8 cellular contexts compared by ENCODE assay signal in the genomic region with DNA sequence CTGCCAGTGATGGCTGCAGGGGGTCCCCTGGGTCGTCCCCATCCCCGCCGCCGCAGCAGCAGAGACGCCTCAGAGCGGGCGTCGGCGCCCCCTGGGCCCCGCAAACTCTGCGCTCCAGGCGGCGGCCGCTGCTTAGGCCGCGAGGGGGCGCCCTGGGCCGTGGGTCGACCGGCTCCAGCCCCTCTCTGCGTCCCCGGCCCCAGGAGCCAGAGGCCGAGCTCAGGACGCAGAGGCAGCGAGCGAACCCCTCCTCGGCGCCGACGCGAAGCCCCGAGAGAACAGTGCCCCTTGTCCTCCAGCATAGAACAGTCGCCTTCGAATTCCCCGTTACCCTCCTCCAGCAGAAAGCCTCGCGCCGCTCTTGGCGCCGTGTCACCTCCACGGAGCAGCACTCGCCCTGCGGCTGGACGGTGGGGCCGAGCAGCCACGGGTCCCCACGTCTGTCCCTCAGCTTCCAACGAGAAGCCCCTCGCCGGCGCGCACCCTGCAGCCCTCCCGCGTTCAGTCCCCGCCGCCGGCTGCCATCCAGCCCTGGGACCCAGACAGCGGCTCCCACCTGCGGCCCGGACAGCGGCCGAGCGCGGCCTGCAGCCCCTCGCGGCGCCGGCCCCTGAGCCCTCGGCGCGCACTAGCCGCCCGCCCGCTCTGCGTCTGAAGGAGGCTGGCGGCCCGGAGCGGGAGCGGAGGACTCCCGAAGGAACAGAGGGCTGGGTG.
DNase-seq lines count a peak whose midpoint lies in the region; ATAC-seq, FAIRE-seq and TF ChIP-seq lines count a peak whose summit lies in the region.

No MANE protein-coding gene starts in this region.

- DNase-seq in AG04449 (ENCODE audit: low read depth, low spot score) (no peak), NCI-H2196 (lab: John Stamatoyannopoulos, UW; ENCODE audit: unreplicated experiment) (peak; percentile 45), H1 (ENCODE audit: low read depth in 1 of 2, low spot score in 2 of 2) (peak; percentile 27 to 92), mesenchymal stem cell (peak; percentile 71)
- DNase-seq in activated CD4-positive, alpha-beta memory T cell treated with anti-CD3 and anti-CD28 coated beads for 36 hours: peak; percentile 54

- peak overlapping the region; percentile 37; the same call in 1 of the 2 replicates for H2BK5ac ChIP-seq in H1 (ENCODE audit: low read depth, low read length)
- H2BK5ac ChIP-seq in mesenchymal stem cell (ENCODE audit: low read depth, low read length, poor library complexity, severe bottlenecking): peak overlapping the region; percentile 33

- H3K4ac ChIP-seq in H1 (replicated peaks; ENCODE audit: insufficient read length, low read depth, low read length) (peak overlapping the region; percentile 89), mesenchymal stem cell (ENCODE audit: low read depth in 1 of 2, low read length in 2 of 2) (no peak overlapping the region)

- H2BK12ac ChIP-seq in H1 (ENCODE audit: low read depth, low read length) (peak overlapping the region; percentile 71), mesenchymal stem cell (ENCODE audit: low read length in 2 of 2) (peak overlapping the region in 1 of 2 experiments; percentile 92)

- H3K4me1 Mint-ChIP-seq in activated CD4-positive, alpha-beta memory T cell treated with anti-CD3 and anti-CD28 coated beads for 36 hours (ENCODE audit: low read depth): peaks cover 14% of the 10 kb centered on the region
- peaks cover 48% of the 10 kb centered on the region for H3K4me1 Mint-ChIP-seq in stimulated activated memory B cell treated with anti-CD40 and anti-IgM and Interleukin-4, amounts not matched to agents 10 μg/mL and 1 μg/mL and 100 μg/mL, for 72 hours

- no peaks in the 10 kb centered on the region for H3K36me3 ChIP-seq in H1 (ENCODE audit: control insufficient read depth in 2 of 4, insufficient read depth in 4 of 4, low read length in 3 of 4)
- no peaks in the 10 kb centered on the region for H3K36me3 ChIP-seq in mesenchymal stem cell (ENCODE audit: control insufficient read depth in 1 of 2, insufficient read depth in 2 of 2, low read depth in 1 of 2, low read length in 2 of 2)

- no peak overlapping the region for H3K23ac ChIP-seq in H1 (ENCODE audit: insufficient read length)
- no peak overlapping the region for H3K23ac ChIP-seq in mesenchymal stem cell (ENCODE audit: low read length in 2 of 2)

- H4K91ac ChIP-seq in H1 (replicated peaks; ENCODE audit: insufficient read length, low read length) (peak overlapping the region; percentile 96), mesenchymal stem cell (ENCODE audit: low read length) (peak overlapping the region; percentile 65)

- H4K5ac ChIP-seq in H1 (ENCODE audit: insufficient read length, low read depth, low read length): no peak overlapping the region

- H3K23me2 ChIP-seq in H1 (ENCODE audit: low read depth, low read length): peaks cover 12% of the 10 kb centered on the region

- H3K4me3 ChIP-seq in AG04449 (ENCODE audit: low read depth, low read length) (peak overlapping the region; percentile 73), H1 (ENCODE audit: extremely low read depth in 1 of 4, insufficient read depth in 2 of 4, low read depth in 3 of 4, low read length in 4 of 4) (peak overlapping the region; percentile 58 to 85 (median 78)), mesenchymal stem cell (ENCODE audit: insufficient read depth in 1 of 2, low read depth in 1 of 2, low read length in 2 of 2) (peak overlapping the region; percentile 70 to 90)

- H3K9ac ChIP-seq in H1 (replicated peaks in 1 of 4; ENCODE audit: extremely low read depth in 1 of 4, low read depth in 3 of 4, low read length in 3 of 4) (peak overlapping the region; percentile 0 to 78 (median 73); a peak in 5 of 7 replicates), mesenchymal stem cell (ENCODE audit: low read length) (peak overlapping the region; percentile 93)

- H3K4me2 ChIP-seq in H1 (ENCODE audit: insufficient read depth in 1 of 2, low read depth in 2 of 2, low read length in 2 of 2) (peak overlapping the region; percentile 75 to 90), mesenchymal stem cell (ENCODE audit: low read length, poor library complexity, severe bottlenecking) (peak overlapping the region; percentile 71)

- peak in 1 of 2 experiments; percentile 60; a peak in 1 of 3 replicates for TF ChIP-seq POLR2A in H1 (IDR thresholded peaks at IDR 0.05; ENCODE audit: control extremely low read depth in 1 of 2, low read depth in 2 of 2, low read length in 2 of 2)

- H4K8ac ChIP-seq in H1 (ENCODE audit: extremely low read depth, insufficient read depth, low read length) (peak overlapping the region; percentile 53; the same call in 1 of the 2 replicates), mesenchymal stem cell (ENCODE audit: low read length) (peak overlapping the region; percentile 2)

- FAIRE-seq in H1 (lab: Jason Lieb, UNC): no peak

- intact Hi-C loops in activated CD4-positive, alpha-beta memory T cell treated with anti-CD3 and anti-CD28 coated beads for 36 hours (cut with micrococcal nuclease): loop anchor here (1.0 to 5.0 kb wide), 2 partner anchors 86 to 854 kb away; no protein-coding TSS in a partner anchor

- no peak overlapping the region for H3K27ac Mint-ChIP-seq in activated CD4-positive, alpha-beta memory T cell treated with anti-CD3 and anti-CD28 coated beads for 36 hours
- peak overlapping the region; percentile 92 for H3K27ac Mint-ChIP-seq in stimulated activated memory B cell treated with anti-CD40 and anti-IgM and Interleukin-4, amounts not matched to agents 10 μg/mL and 1 μg/mL and 100 μg/mL, for 72 hours

- H2AFZ ChIP-seq in H1 (ENCODE audit: low read length): no peak overlapping the region
- H2AFZ ChIP-seq in mesenchymal stem cell (ENCODE audit: low read depth, low read length): peak overlapping the region; percentile 97

- TF ChIP-seq CTCF in AG04449 (IDR thresholded peaks at IDR 0.05; ENCODE audit: insufficient read depth, low read length, missing control alignments) (peak; percentile 94), H1 (IDR thresholded peaks at IDR 0.05; ENCODE audit: control extremely low read depth in 1 of 3, insufficient read depth in 1 of 3, low read depth in 1 of 3, low read length in 3 of 3) (peak; percentile 84 to 98 (median 89))

- H3K27ac ChIP-seq in H1 (ENCODE audit: low read depth, low read length) (peak overlapping the region; percentile 67; the same call in 1 of the 2 replicates), mesenchymal stem cell (ENCODE audit: low read length, poor library complexity, severe bottlenecking) (peak overlapping the region; percentile 86)

- H3K79me1 ChIP-seq in H1 (ENCODE audit: low read depth, low read length) (peaks cover 4% of the 10 kb centered on the region), mesenchymal stem cell (replicated peaks; ENCODE audit: low read length, poor library complexity, severe bottlenecking) (peaks cover 7% of the 10 kb centered on the region)

- H4K20me1 ChIP-seq in H1 (replicated peaks in 1 of 2; ENCODE audit: control insufficient read depth in 1 of 2, insufficient read depth in 2 of 2, low read length in 2 of 2): peaks cover 5 to 9% of the 10 kb centered on the region in 2 experiments

- 0 out of 2 replicates have a peak overlapping the region, but pooled peaks have one; percentile 19 for H2BK20ac ChIP-seq in H1 (ENCODE audit: low read length)

- peak overlapping the region; percentile 67 for H2BK120ac ChIP-seq in H1 (replicated peaks; ENCODE audit: low read depth, low read length)
- H2BK120ac ChIP-seq in mesenchymal stem cell (ENCODE audit: low read depth, low read length): peak overlapping the region; percentile 78

- peak; percentile 87 to 95 for TF ChIP-seq RAD21 in H1 (IDR thresholded peaks at IDR 0.05 in 1 of 2, conservative IDR thresholded peaks at IDR 0.05 in 1 of 2; ENCODE audit: low read depth in 2 of 2, low read length in 2 of 2)

- H2AK5ac ChIP-seq in H1 (ENCODE audit: low read depth, low read length) (no peak overlapping the region), mesenchymal stem cell (ENCODE audit: low read length, severe bottlenecking) (peak overlapping the region; percentile 58)

- ATAC-seq in GM18502 (IDR thresholded peaks at IDR 0.05; ENCODE audit: poor library complexity, unreplicated experiment) (peak; percentile 74), HG02885 (IDR thresholded peaks at IDR 0.05; ENCODE audit: poor library complexity, unreplicated experiment) (peak; percentile 80)
- ATAC-seq in stimulated activated memory B cell treated with anti-CD40 and anti-IgM and Interleukin-4, amounts not matched to agents 10 μg/mL and 1 μg/mL and 100 μg/mL, for 72 hours: peak; percentile 92

- no peak overlapping the region for H2BK15ac ChIP-seq in H1 (ENCODE audit: low read length)
- no peak overlapping the region for H2BK15ac ChIP-seq in mesenchymal stem cell (ENCODE audit: low read depth, poor library complexity, severe bottlenecking)

- WGBS in H1 (ENCODE audit: extremely low coverage in 1 of 2, insufficient coverage in 1 of 2, insufficient read length in 1 of 2, insufficient replicate concordance in 2 of 2, low coverage in 1 of 2, low lambda C conversion rate in 2 of 2, missing lambda C conversion rate in 1 of 2), 2 experiments: 3% methylated on average over 50 of the region's 80 CpGs; no CpG with 5 or more reads in 1 of the 2 experiments
- under 1% methylated on average over 60 of the region's 80 CpGs for WGBS in mesenchymal stem cell

- H3K36me3 Mint-ChIP-seq in activated CD4-positive, alpha-beta memory T cell treated with anti-CD3 and anti-CD28 coated beads for 36 hours: peaks cover 2% of the 10 kb centered on the region
- no peaks in the 10 kb centered on the region for H3K36me3 Mint-ChIP-seq in stimulated activated memory B cell treated with anti-CD40 and anti-IgM and Interleukin-4, amounts not matched to agents 10 μg/mL and 1 μg/mL and 100 μg/mL, for 72 hours

- no peak for TF ChIP-seq EP300 in H1 (IDR thresholded peaks at IDR 0.05; ENCODE audit: borderline replicate concordance in 1 of 2, low read depth in 2 of 2, low read length in 2 of 2)

- H3K27me3 ChIP-seq in H1 (replicated peaks in 1 of 4; ENCODE audit: control insufficient read depth in 3 of 4, extremely low read depth in 1 of 4, insufficient read depth in 3 of 4, low read length in 3 of 4) (peaks cover 0 to under 1% (median 0%) of the 10 kb centered on the region in 4 experiments; a peak in 3 of 7 replicates), mesenchymal stem cell (ENCODE audit: control insufficient read depth in 1 of 2, insufficient read depth in 1 of 2, low read length in 2 of 2) (no peaks in the 10 kb centered on the region)

- H3K14ac ChIP-seq in H1 (ENCODE audit: insufficient read length) (no peak overlapping the region), mesenchymal stem cell (ENCODE audit: low read length in 2 of 2) (peak overlapping the region in 1 of 2 experiments; percentile 95)

- H3K27me3 Mint-ChIP-seq in activated CD4-positive, alpha-beta memory T cell treated with anti-CD3 and anti-CD28 coated beads for 36 hours: peaks cover 59% of the 10 kb centered on the region
- no peaks in the 10 kb centered on the region for H3K27me3 Mint-ChIP-seq in stimulated activated memory B cell treated with anti-CD40 and anti-IgM and Interleukin-4, amounts not matched to agents 10 μg/mL and 1 μg/mL and 100 μg/mL, for 72 hours

- H3K9me3 Mint-ChIP-seq in activated CD4-positive, alpha-beta memory T cell treated with anti-CD3 and anti-CD28 coated beads for 36 hours: no peaks in the 10 kb centered on the region
- H3K9me3 Mint-ChIP-seq in stimulated activated memory B cell treated with anti-CD40 and anti-IgM and Interleukin-4, amounts not matched to agents 10 μg/mL and 1 μg/mL and 100 μg/mL, for 72 hours: no peaks in the 10 kb centered on the region

- peaks cover 6 to 53% of the 10 kb centered on the region in 2 experiments; a peak in 3 of 4 replicates for H3K79me2 ChIP-seq in H1 (ENCODE audit: control insufficient read depth in 1 of 2, insufficient read depth in 2 of 2, low read length in 2 of 2)

- POLR2A ChIA-PET in AG04449 (lab: Yijun Ruan, JAX) (interaction anchor here (0.6 to 0.9 kb wide), 3 partner anchors 326 to 826 kb away, joined by 3 read pairs; no protein-coding TSS in a partner anchor), H1 (lab: Charles Lee; ENCODE audit: partially characterized antibody) (interaction anchor here (0.7 to 3.5 kb wide), 23 partner anchors 8 to 252 kb away, joined by 3 to 39 read pairs (median 5); a partner anchor contains a TSS)
- POLR2A ChIA-PET in activated CD4-positive, alpha-beta memory T cell treated with anti-CD3 and anti-CD28 coated beads for 36 hours (lab: Charles Lee): no interaction called here

- CTCF ChIA-PET in AG04449 (lab: Yijun Ruan, JAX) (interaction anchor here (0.6 to 6.6 kb wide), 43 partner anchors 8 to 854 kb away, joined by 3 to 72 read pairs (median 5); no protein-coding TSS in a partner anchor), H1 (lab: Charles Lee; ENCODE audit: partially characterized antibody) (interaction anchor here (0.6 to 10.7 kb wide), 31 partner anchors 9 to 860 kb away, joined by 3 to 104 read pairs (median 3); no protein-coding TSS in a partner anchor)
- CTCF ChIA-PET in activated CD4-positive, alpha-beta memory T cell treated with anti-CD3 and anti-CD28 coated beads for 36 hours (lab: Charles Lee): interaction anchor here (0.6 to 4.3 kb wide), 15 partner anchors 8 to 1400 kb away, joined by 3 to 23 read pairs (median 4); no protein-coding TSS in a partner anchor

- peak overlapping the region; percentile 87 for H3K56ac ChIP-seq in H1 (replicated peaks; ENCODE audit: insufficient read length, low read depth, low read length)

- H3K18ac ChIP-seq in H1 (ENCODE audit: extremely low read depth, low read length): peak overlapping the region; percentile 86
- H3K18ac ChIP-seq in mesenchymal stem cell (ENCODE audit: low read depth in 1 of 2, low read length in 2 of 2): peak overlapping the region; percentile 87 to 91

- H3K4me3 Mint-ChIP-seq in activated CD4-positive, alpha-beta memory T cell treated with anti-CD3 and anti-CD28 coated beads for 36 hours: peak overlapping the region; percentile 70
- H3K4me3 Mint-ChIP-seq in stimulated activated memory B cell treated with anti-CD40 and anti-IgM and Interleukin-4, amounts not matched to agents 10 μg/mL and 1 μg/mL and 100 μg/mL, for 72 hours: peak overlapping the region; percentile 96

- H3K9me3 ChIP-seq in H1 (ENCODE audit: insufficient read depth in 2 of 2, low read depth in 1 of 2, low read length in 1 of 2): no peaks in the 10 kb centered on the region
- H3K9me3 ChIP-seq in mesenchymal stem cell (ENCODE audit: control insufficient read depth, low read length): no peaks in the 10 kb centered on the region

- peaks cover 11 to 21% (median 21%) of the 10 kb centered on the region in 4 experiments; a peak in 6 of 7 replicates for H3K4me1 ChIP-seq in H1 (replicated peaks in 1 of 4; ENCODE audit: control insufficient read depth in 3 of 4, insufficient read depth in 4 of 4, low read length in 3 of 4)
- H3K4me1 ChIP-seq in mesenchymal stem cell (ENCODE audit: control insufficient read depth, insufficient read depth, low read depth, low read length): peaks cover 2% of the 10 kb centered on the region
